ENCODE assay signal across 1 cellular context in genomic region chr10:131729361-131729760, GRCh38.
TF ChIP-seq lines count a peak whose summit lies in the region.

No MANE protein-coding gene starts in this region.

TF ChIP-seq in SK-N-SH, 30 proteins besides CTCF, POLR2A, EP300 and RAD21 (continued from another document):
- TF ChIP-seq ZBTB33 (IDR thresholded peaks at IDR 0.05; ENCODE audit: borderline replicate concordance, low read depth) (no peak), JUND (IDR thresholded peaks at IDR 0.05) (no peak), RFX5 (IDR thresholded peaks at IDR 0.05; ENCODE audit: low read length) (no peak), EZH2phosphoT487 (IDR thresholded peaks at IDR 0.05; ENCODE audit: borderline replicate concordance, low read depth) (no peak), YY1 (IDR thresholded peaks at IDR 0.05; ENCODE audit: low read depth) (no peak), MEF2A (IDR thresholded peaks at IDR 0.05; ENCODE audit: borderline replicate concordance, low read depth) (no peak), TEAD4 (IDR thresholded peaks at IDR 0.05; ENCODE audit: borderline replicate concordance, insufficient read depth) (no peak), FOXM1 (IDR thresholded peaks at IDR 0.05; ENCODE audit: low read depth) (no peak), SIN3A (IDR thresholded peaks at IDR 0.05; ENCODE audit: borderline replicate concordance, low read depth, low read length) (no peak), RXRA (IDR thresholded peaks at IDR 0.05; ENCODE audit: borderline replicate concordance, low read depth) (no peak), POLR2AphosphoS5 (IDR thresholded peaks at IDR 0.05; ENCODE audit: low read depth, low read length) (no peak), FOSL2 (IDR thresholded peaks at IDR 0.05; ENCODE audit: borderline replicate concordance, low read depth) (no peak)
TF ChIP-seq in SK-N-SH: peak in this region for 0.
